Comparison of ENCODE assay signal across 1 cellular context in the genomic region with DNA sequence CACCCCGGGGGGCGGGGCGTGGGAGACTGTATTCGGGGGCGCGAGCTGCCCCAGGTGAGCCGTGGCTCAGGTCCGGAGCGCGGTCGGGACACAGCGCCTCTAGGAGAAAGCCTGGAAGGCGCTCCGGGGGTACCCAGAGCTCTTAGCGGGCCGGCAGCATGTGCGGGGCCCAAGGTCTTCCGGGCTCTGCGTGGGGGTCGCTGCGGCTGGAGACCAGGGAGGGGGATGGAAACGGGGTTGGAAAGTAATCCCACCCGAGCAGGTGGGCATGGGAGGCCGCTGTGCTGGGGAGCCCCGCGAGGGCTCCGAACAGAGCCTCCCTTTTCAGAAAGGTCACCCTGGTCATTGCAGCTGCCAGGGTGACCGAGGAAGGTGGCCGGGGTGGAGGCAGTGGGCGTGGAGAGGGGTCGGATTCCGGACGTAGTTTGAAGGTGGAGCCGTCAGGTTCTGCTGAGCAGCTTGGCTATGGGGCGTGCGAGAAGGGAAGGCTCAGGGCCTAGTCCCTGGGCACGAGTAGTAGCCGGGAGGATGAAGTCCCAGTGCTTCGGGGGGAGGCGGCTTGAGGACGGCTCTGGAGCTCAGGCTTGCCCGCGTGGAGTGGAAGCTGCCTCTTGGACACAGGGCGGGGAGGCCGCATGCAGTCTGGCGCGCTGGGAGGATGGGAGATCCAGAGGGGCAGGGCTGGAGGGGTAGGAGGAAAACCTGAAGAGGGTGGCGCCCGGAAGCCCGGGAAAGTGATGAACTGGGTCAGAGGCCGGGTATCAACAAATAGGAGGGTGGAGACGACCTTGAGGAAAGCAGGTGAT.
TF ChIP-seq lines count a peak whose summit lies in the region.

A gene (plus strand): TSS at position 31 of the 806 bp plus-strand sequence. CDS start 9,510 bp downstream, outside the sequence.

TF ChIP-seq in HEK293, 187 proteins besides CTCF, POLR2A, EP300 and RAD21 (continued from another document and continues in another):
- no peak for TF ChIP-seq ZNF510 (tag by site-specific recombination; IDR thresholded peaks at IDR 0.05; ENCODE audit: insufficient replicate concordance)
- peak; percentile 59 for TF ChIP-seq ZNF610 (tag by site-specific recombination; IDR thresholded peaks at IDR 0.05; ENCODE audit: borderline replicate concordance)
- no peak for TF ChIP-seq ZNF560 (tag by site-specific recombination; IDR thresholded peaks at IDR 0.05; ENCODE audit: borderline replicate concordance)
- no peak for TF ChIP-seq TRIM28 (IDR thresholded peaks at IDR 0.05; ENCODE audit: borderline replicate concordance, low read length)
- 0 out of 2 replicates have a peak, but pooled peaks have one; percentile 6 for TF ChIP-seq ZNF561 (tag by site-specific recombination; IDR thresholded peaks at IDR 0.05; ENCODE audit: borderline replicate concordance)
- peak; percentile 83 for TF ChIP-seq KLF1 (tag by site-specific recombination; IDR thresholded peaks at IDR 0.05)
- TF ChIP-seq, protein P1, sequence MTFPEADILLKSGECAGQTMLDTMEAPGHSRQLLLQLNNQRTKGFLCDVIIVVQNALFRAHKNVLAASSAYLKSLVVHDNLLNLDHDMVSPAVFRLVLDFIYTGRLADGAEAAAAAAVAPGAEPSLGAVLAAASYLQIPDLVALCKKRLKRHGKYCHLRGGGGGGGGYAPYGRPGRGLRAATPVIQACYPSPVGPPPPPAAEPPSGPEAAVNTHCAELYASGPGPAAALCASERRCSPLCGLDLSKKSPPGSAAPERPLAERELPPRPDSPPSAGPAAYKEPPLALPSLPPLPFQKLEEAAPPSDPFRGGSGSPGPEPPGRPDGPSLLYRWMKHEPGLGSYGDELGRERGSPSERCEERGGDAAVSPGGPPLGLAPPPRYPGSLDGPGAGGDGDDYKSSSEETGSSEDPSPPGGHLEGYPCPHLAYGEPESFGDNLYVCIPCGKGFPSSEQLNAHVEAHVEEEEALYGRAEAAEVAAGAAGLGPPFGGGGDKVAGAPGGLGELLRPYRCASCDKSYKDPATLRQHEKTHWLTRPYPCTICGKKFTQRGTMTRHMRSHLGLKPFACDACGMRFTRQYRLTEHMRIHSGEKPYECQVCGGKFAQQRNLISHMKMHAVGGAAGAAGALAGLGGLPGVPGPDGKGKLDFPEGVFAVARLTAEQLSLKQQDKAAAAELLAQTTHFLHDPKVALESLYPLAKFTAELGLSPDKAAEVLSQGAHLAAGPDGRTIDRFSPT (tag by site-specific recombination; IDR thresholded peaks at IDR 0.05) = peak; percentile 98
- TF ChIP-seq ZNF624 (tag by site-specific recombination; IDR thresholded peaks at IDR 0.05) = no peak
- peak; percentile 84 for TF ChIP-seq KLF8 (tag by site-specific recombination; IDR thresholded peaks at IDR 0.05)
- no peak for TF ChIP-seq ZNF664 (tag by site-specific recombination; IDR thresholded peaks at IDR 0.05)
- no peak; the same call in 1 of the 2 replicates for TF ChIP-seq ZNF394 (tag by site-specific recombination; IDR thresholded peaks at IDR 0.05; ENCODE audit: borderline replicate concordance)
- TF ChIP-seq ZNF558 (tag by site-specific recombination; IDR thresholded peaks at IDR 0.05) = no peak
- peak; percentile 97 for TF ChIP-seq ZBTB20 (tag by site-specific recombination; IDR thresholded peaks at IDR 0.05)
- TF ChIP-seq, protein P2, sequence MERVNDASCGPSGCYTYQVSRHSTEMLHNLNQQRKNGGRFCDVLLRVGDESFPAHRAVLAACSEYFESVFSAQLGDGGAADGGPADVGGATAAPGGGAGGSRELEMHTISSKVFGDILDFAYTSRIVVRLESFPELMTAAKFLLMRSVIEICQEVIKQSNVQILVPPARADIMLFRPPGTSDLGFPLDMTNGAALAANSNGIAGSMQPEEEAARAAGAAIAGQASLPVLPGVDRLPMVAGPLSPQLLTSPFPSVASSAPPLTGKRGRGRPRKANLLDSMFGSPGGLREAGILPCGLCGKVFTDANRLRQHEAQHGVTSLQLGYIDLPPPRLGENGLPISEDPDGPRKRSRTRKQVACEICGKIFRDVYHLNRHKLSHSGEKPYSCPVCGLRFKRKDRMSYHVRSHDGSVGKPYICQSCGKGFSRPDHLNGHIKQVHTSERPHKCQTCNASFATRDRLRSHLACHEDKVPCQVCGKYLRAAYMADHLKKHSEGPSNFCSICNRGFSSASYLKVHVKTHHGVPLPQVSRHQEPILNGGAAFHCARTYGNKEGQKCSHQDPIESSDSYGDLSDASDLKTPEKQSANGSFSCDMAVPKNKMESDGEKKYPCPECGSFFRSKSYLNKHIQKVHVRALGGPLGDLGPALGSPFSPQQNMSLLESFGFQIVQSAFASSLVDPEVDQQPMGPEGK (tag by site-specific recombination; IDR thresholded peaks at IDR 0.05) = peak; percentile 93
- TF ChIP-seq, protein P3, sequence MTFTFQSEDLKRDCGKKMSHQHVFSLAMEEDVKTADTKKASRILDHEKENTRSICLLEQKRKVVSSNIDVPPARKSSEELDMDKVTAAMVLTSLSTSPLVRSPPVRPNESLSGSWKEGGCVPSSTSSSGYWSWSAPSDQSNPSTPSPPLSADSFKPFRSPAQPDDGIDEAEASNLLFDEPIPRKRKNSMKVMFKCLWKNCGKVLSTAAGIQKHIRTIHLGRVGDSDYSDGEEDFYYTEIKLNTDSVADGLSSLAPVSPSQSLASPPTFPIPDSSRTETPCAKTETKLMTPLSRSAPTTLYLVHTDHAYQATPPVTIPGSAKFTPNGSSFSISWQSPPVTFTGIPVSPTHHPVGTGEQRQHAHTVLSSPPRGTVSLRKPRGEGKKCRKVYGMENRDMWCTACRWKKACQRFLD (tag by site-specific recombination; IDR thresholded peaks at IDR 0.05) = no peak
- TF ChIP-seq, protein P4, sequence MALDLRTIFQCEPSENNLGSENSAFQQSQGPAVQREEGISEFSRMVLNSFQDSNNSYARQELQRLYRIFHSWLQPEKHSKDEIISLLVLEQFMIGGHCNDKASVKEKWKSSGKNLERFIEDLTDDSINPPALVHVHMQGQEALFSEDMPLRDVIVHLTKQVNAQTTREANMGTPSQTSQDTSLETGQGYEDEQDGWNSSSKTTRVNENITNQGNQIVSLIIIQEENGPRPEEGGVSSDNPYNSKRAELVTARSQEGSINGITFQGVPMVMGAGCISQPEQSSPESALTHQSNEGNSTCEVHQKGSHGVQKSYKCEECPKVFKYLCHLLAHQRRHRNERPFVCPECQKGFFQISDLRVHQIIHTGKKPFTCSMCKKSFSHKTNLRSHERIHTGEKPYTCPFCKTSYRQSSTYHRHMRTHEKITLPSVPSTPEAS (tag by site-specific recombination; IDR thresholded peaks at IDR 0.05) = no peak; the same call in 1 of the 2 replicates
- TF ChIP-seq, protein P5, sequence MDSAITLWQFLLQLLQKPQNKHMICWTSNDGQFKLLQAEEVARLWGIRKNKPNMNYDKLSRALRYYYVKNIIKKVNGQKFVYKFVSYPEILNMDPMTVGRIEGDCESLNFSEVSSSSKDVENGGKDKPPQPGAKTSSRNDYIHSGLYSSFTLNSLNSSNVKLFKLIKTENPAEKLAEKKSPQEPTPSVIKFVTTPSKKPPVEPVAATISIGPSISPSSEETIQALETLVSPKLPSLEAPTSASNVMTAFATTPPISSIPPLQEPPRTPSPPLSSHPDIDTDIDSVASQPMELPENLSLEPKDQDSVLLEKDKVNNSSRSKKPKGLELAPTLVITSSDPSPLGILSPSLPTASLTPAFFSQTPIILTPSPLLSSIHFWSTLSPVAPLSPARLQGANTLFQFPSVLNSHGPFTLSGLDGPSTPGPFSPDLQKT (IDR thresholded peaks at IDR 0.05; ENCODE audit: borderline replicate concordance, low read depth, low read length) = no peak
- peak; percentile 91; the same call in 1 of the 2 replicates for TF ChIP-seq KLF7 (tag by site-specific recombination; IDR thresholded peaks at IDR 0.05; ENCODE audit: borderline replicate concordance)
- no peak for TF ChIP-seq HOXD13 (CRISPR knock-in tag; IDR thresholded peaks at IDR 0.05; ENCODE audit: borderline replicate concordance)
- TF ChIP-seq ZNF157 (tag by site-specific recombination; IDR thresholded peaks at IDR 0.05) = no peak
- TF ChIP-seq ZNF660 (tag by site-specific recombination; IDR thresholded peaks at IDR 0.05) = peak; percentile 79
- TF ChIP-seq YY1 (tag by site-specific recombination; IDR thresholded peaks at IDR 0.05) = no peak
- no peak for TF ChIP-seq ZNF354C (tag by site-specific recombination; IDR thresholded peaks at IDR 0.05; ENCODE audit: borderline replicate concordance, low read depth)
- TF ChIP-seq ZNF785 (tag by site-specific recombination; IDR thresholded peaks at IDR 0.05) = no peak
- TF ChIP-seq ZBTB1 (tag by site-specific recombination; IDR thresholded peaks at IDR 0.05) = no peak
- TF ChIP-seq, protein P6, sequence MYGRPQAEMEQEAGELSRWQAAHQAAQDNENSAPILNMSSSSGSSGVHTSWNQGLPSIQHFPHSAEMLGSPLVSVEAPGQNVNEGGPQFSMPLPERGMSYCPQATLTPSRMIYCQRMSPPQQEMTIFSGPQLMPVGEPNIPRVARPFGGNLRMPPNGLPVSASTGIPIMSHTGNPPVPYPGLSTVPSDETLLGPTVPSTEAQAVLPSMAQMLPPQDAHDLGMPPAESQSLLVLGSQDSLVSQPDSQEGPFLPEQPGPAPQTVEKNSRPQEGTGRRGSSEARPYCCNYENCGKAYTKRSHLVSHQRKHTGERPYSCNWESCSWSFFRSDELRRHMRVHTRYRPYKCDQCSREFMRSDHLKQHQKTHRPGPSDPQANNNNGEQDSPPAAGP (tag by site-specific recombination; IDR thresholded peaks at IDR 0.05) = peak; percentile 84
- peak; percentile 32; the same call in 1 of the 2 replicates for TF ChIP-seq ZSCAN30 (tag by site-specific recombination; IDR thresholded peaks at IDR 0.05)
- no peak for TF ChIP-seq ZNF174 (tag by site-specific recombination; IDR thresholded peaks at IDR 0.05)
- peak; percentile 20; the same call in 1 of the 2 replicates for TF ChIP-seq ZBTB21 (tag by site-specific recombination; IDR thresholded peaks at IDR 0.05)
- peak; percentile 89 for TF ChIP-seq SP3 (tag by site-specific recombination; IDR thresholded peaks at IDR 0.05)
- peak; percentile 97 for TF ChIP-seq ZNF10 (tag by site-specific recombination; IDR thresholded peaks at IDR 0.05)
- TF ChIP-seq, protein P7, sequence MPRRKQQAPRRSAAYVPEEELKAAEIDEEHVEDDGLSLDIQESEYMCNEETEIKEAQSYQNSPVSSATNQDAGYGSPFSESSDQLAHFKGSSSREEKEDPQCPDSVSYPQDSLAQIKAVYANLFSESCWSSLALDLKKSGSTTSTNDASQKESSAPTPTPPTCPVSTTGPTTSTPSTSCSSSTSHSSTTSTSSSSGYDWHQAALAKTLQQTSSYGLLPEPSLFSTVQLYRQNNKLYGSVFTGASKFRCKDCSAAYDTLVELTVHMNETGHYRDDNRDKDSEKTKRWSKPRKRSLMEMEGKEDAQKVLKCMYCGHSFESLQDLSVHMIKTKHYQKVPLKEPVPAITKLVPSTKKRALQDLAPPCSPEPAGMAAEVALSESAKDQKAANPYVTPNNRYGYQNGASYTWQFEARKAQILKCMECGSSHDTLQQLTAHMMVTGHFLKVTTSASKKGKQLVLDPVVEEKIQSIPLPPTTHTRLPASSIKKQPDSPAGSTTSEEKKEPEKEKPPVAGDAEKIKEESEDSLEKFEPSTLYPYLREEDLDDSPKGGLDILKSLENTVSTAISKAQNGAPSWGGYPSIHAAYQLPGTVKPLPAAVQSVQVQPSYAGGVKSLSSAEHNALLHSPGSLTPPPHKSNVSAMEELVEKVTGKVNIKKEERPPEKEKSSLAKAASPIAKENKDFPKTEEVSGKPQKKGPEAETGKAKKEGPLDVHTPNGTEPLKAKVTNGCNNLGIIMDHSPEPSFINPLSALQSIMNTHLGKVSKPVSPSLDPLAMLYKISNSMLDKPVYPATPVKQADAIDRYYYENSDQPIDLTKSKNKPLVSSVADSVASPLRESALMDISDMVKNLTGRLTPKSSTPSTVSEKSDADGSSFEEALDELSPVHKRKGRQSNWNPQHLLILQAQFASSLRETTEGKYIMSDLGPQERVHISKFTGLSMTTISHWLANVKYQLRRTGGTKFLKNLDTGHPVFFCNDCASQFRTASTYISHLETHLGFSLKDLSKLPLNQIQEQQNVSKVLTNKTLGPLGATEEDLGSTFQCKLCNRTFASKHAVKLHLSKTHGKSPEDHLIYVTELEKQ (tag by site-specific recombination; IDR thresholded peaks at IDR 0.05; ENCODE audit: borderline replicate concordance) = peak; percentile 3; the same call in 1 of the 2 replicates
- peak; percentile 91 for TF ChIP-seq ZFHX2 (tag by site-specific recombination; conservative IDR thresholded peaks at IDR 0.05)
- TF ChIP-seq SCRT1 (tag by site-specific recombination; IDR thresholded peaks at IDR 0.05; ENCODE audit: borderline replicate concordance) = 0 out of 2 replicates have a peak, but pooled peaks have one; percentile 20
- peak; percentile 75 for TF ChIP-seq GLIS1 (tag by site-specific recombination; IDR thresholded peaks at IDR 0.05)
- no peak for TF ChIP-seq ZNF555 (tag by site-specific recombination; conservative IDR thresholded peaks at IDR 0.05)
- TF ChIP-seq ZNF791 (tag by site-specific recombination; IDR thresholded peaks at IDR 0.05) = no peak
- TF ChIP-seq, protein P8, sequence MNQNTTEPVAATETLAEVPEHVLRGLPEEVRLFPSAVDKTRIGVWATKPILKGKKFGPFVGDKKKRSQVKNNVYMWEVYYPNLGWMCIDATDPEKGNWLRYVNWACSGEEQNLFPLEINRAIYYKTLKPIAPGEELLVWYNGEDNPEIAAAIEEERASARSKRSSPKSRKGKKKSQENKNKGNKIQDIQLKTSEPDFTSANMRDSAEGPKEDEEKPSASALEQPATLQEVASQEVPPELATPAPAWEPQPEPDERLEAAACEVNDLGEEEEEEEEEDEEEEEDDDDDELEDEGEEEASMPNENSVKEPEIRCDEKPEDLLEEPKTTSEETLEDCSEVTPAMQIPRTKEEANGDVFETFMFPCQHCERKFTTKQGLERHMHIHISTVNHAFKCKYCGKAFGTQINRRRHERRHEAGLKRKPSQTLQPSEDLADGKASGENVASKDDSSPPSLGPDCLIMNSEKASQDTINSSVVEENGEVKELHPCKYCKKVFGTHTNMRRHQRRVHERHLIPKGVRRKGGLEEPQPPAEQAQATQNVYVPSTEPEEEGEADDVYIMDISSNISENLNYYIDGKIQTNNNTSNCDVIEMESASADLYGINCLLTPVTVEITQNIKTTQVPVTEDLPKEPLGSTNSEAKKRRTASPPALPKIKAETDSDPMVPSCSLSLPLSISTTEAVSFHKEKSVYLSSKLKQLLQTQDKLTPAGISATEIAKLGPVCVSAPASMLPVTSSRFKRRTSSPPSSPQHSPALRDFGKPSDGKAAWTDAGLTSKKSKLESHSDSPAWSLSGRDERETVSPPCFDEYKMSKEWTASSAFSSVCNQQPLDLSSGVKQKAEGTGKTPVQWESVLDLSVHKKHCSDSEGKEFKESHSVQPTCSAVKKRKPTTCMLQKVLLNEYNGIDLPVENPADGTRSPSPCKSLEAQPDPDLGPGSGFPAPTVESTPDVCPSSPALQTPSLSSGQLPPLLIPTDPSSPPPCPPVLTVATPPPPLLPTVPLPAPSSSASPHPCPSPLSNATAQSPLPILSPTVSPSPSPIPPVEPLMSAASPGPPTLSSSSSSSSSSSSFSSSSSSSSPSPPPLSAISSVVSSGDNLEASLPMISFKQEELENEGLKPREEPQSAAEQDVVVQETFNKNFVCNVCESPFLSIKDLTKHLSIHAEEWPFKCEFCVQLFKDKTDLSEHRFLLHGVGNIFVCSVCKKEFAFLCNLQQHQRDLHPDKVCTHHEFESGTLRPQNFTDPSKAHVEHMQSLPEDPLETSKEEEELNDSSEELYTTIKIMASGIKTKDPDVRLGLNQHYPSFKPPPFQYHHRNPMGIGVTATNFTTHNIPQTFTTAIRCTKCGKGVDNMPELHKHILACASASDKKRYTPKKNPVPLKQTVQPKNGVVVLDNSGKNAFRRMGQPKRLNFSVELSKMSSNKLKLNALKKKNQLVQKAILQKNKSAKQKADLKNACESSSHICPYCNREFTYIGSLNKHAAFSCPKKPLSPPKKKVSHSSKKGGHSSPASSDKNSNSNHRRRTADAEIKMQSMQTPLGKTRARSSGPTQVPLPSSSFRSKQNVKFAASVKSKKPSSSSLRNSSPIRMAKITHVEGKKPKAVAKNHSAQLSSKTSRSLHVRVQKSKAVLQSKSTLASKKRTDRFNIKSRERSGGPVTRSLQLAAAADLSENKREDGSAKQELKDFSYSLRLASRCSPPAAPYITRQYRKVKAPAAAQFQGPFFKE (tag by site-specific recombination; IDR thresholded peaks at IDR 0.05; ENCODE audit: borderline replicate concordance) = 0 out of 2 replicates have a peak, but pooled peaks have one; percentile 34
